9 cellular contexts compared by ENCODE assay signal in the genomic region with DNA sequence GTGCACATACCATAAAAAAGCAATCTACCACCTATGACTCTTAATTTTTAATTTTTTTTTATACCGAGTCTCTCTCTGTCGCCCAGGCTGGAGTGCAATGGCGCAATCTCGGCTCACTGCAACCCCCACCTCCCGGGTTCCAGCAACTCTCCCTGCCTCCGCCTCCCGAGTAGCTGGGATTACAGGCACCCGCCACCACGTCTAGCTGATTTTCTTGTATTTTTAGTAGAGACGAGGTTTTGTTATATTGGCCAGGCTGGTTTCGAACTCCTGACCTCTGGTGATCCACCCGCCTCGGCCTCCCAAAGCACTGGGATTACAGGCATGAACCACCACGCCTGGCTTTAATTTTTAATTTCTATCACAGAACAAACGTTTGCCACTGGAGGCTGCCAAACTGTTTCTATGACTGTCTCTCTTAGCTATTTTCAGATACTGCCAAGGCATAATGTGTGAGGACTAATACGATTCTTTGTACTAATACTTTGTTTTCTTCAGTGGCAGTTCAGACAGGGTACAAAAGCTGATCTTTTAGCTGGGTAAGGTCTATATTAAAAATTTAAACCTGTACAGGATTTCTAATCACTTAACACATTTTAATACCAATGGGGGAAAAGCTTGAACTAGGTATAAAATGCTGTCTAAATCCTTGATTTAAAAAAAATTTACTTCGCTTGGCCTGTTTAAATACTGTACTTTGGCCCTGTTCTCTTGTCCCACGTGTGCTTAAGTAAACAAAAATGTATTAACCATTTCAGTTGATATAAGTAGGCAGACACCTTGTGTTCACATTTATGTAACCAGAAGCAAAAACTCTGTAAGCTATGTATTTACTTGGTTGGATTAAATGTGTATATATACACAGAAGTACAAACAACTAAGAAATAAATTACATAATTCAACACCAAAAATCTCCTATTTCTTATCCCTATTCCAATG. TPM values are rescaled to one million over a fixed set of nuclear protein-coding genes. Genes with fewer than 3 reads are reported as not detected.
DNase-seq lines count a peak whose midpoint lies in the region; ATAC-seq, FAIRE-seq and TF ChIP-seq lines count a peak whose summit lies in the region.
"Had no signal": no experiment of that assay in that cellular context is flagged by ENCODE, and none has a peak within 500 bp of the region (broad histone marks: within the 10 kb centered on the region; RNA-seq: fewer than 3 reads in every experiment).

No MANE protein-coding gene starts in this region.

- H3K27me3 ChIP-seq in NT2/D1 (ENCODE audit: insufficient read depth, insufficient read length), result no peaks in the 10 kb centered on the region

- peak overlapping the region; percentile 57 for H3K9ac ChIP-seq in NT2/D1 (ENCODE audit: insufficient read length, low read depth)

- peak overlapping the region; percentile 96 for H3K4me3 Mint-ChIP-seq in progenitor cell of endocrine pancreas (ENCODE audit: low read depth)

- H3K36me3 Mint-ChIP-seq in progenitor cell of endocrine pancreas (ENCODE audit: insufficient read depth), result peaks cover 5% of the 10 kb centered on the region

- no peaks in the 10 kb centered on the region for H3K27me3 Mint-ChIP-seq in progenitor cell of endocrine pancreas

- DNase-seq in NT2/D1 (ENCODE audit: low read depth, low spot score), result no peak
- DNase-seq in epithelial cell of prostate (ENCODE audit: low read depth, low spot score), result no peak
- no peak for DNase-seq in progenitor cell of endocrine pancreas (ENCODE audit: low spot score, unreplicated experiment)
- no peak for DNase-seq in stimulated activated CD4-positive, alpha-beta T cell treated with anti-CD3 and anti-CD28 coated beads, Interleukin-4, amount 100 ng/mL, for 4 hours
- DNase-seq in mesenteric fat pad (ENCODE audit: low spot score), result no peak
- no peak for DNase-seq in HK-2 (ENCODE audit: unreplicated experiment)
- DNase-seq: hippocampal formation had no signal

- no peaks in the 10 kb centered on the region for H3K4me1 ChIP-seq in NT2/D1 (ENCODE audit: insufficient read depth, insufficient read length)

- peak overlapping the region; percentile 98 for H3K27ac Mint-ChIP-seq in progenitor cell of endocrine pancreas

- H3K36me3 ChIP-seq in NT2/D1 (ENCODE audit: insufficient read depth, insufficient read length, low read length), result peaks cover 16% of the 10 kb centered on the region

- H3K4me1 Mint-ChIP-seq in progenitor cell of endocrine pancreas (ENCODE audit: low read depth), result peaks cover 31% of the 10 kb centered on the region

- no peaks in the 10 kb centered on the region for H3K9me3 ChIP-seq in NT2/D1 (ENCODE audit: insufficient read depth, low read length)

- no peak for TF ChIP-seq CTCF in progenitor cell of endocrine pancreas (IDR thresholded peaks at IDR 0.05; ENCODE audit: unreplicated experiment)

- peak overlapping the region; percentile 84 for H3K4me3 ChIP-seq in NT2/D1 (ENCODE audit: insufficient read length, low read depth)

- no peaks in the 10 kb centered on the region for H3K9me3 Mint-ChIP-seq in progenitor cell of endocrine pancreas (ENCODE audit: low read depth)

- FAIRE-seq in G401.6 (lab: Jason Lieb, UNC), result peak; percentile 6

- no peak for ATAC-seq in HG02588 (IDR thresholded peaks at IDR 0.05; ENCODE audit: unreplicated experiment)

- peak overlapping the region; percentile 95 for H3K27ac ChIP-seq in epithelial cell of prostate

RNA-seq across cellular contexts. Expression of gene PGRMC2, which starts 2.3 kb away (rescaled TPM):
- total RNA-seq in progenitor cell of endocrine pancreas, result 65.1 and 69.9 TPM in 2 replicates
- 175 TPM for total RNA-seq in mesenteric fat pad
